Comparison of ENCODE assay signal across 2 cellular contexts in the genomic region with DNA sequence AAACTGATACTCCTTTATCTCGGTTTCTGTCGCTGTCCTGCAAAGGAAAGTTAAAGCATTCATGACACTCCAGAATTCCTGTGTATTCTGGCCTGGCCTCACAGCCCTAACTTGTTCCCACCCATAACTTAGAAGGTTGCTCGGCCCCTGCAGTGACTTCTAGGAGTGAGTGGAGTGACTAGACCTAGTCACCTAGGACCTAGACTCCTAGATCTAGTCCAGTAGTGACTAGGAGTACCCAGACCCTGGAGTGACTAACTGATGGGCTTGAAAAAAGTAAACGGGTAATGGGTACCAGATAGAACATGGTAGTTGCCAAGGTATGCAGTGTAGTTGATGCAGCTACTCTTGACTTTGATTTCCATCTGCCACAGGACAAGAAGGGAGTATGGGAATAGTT.
TF ChIP-seq lines count a peak whose summit lies in the region.

No MANE protein-coding gene starts in this region.

TF ChIP-seq in SK-N-SH treated with all-trans-retinoic acid at 6 μM for 48 hours, 23 proteins besides CTCF, POLR2A, EP300 and RAD21 (continued from another document):
- TF ChIP-seq, protein P1, sequence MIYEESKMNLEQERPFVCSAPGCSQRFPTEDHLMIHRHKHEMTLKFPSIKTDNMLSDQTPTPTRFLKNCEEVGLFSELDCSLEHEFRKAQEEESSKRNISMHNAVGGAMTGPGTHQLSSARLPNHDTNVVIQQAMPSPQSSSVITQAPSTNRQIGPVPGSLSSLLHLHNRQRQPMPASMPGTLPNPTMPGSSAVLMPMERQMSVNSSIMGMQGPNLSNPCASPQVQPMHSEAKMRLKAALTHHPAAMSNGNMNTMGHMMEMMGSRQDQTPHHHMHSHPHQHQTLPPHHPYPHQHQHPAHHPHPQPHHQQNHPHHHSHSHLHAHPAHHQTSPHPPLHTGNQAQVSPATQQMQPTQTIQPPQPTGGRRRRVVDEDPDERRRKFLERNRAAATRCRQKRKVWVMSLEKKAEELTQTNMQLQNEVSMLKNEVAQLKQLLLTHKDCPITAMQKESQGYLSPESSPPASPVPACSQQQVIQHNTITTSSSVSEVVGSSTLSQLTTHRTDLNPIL (CRISPR knock-in tag; IDR thresholded peaks at IDR 0.05; ENCODE audit: low read depth): no peak
- TF ChIP-seq TCF4 (CRISPR knock-in tag; IDR thresholded peaks at IDR 0.05; ENCODE audit: borderline replicate concordance) (no peak), ARNTL (CRISPR knock-in tag; IDR thresholded peaks at IDR 0.05; ENCODE audit: borderline replicate concordance, low read depth) (no peak), ZC3H10 (CRISPR knock-in tag; IDR thresholded peaks at IDR 0.05) (no peak), ZNF8 (CRISPR knock-in tag; IDR thresholded peaks at IDR 0.05) (no peak), ZNF70 (CRISPR knock-in tag; IDR thresholded peaks at IDR 0.05) (no peak)
- TF ChIP-seq, protein P2, sequence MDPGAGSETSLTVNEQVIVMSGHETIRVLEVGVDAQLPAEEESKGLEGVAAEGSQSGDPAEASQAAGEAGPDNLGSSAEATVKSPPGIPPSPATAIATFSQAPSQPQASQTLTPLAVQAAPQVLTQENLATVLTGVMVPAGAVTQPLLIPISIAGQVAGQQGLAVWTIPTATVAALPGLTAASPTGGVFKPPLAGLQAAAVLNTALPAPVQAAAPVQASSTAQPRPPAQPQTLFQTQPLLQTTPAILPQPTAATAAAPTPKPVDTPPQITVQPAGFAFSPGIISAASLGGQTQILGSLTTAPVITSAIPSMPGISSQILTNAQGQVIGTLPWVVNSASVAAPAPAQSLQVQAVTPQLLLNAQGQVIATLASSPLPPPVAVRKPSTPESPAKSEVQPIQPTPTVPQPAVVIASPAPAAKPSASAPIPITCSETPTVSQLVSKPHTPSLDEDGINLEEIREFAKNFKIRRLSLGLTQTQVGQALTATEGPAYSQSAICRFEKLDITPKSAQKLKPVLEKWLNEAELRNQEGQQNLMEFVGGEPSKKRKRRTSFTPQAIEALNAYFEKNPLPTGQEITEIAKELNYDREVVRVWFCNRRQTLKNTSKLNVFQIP (CRISPR knock-in tag; IDR thresholded peaks at IDR 0.05; ENCODE audit: borderline replicate concordance, low read depth): no peak

TF ChIP-seq in HepG2, 621 proteins besides CTCF, POLR2A, EP300 and RAD21 (continued from another document):
- TF ChIP-seq MBD4 (IDR thresholded peaks at IDR 0.05; ENCODE audit: borderline replicate concordance, low read length) (0 out of 2 replicates have a peak, but pooled peaks have one; percentile 53), MBNL3 (CRISPR knock-in tag; conservative IDR thresholded peaks at IDR 0.05) (no peak), ZNF557 (CRISPR knock-in tag; IDR thresholded peaks at IDR 0.05) (no peak), RBM22 (optimal IDR thresholded peaks at IDR 0.05; ENCODE audit: low read length) (peak; percentile 90), ARNT (IDR thresholded peaks at IDR 0.05) (no peak)
- TF ChIP-seq, protein P3, sequence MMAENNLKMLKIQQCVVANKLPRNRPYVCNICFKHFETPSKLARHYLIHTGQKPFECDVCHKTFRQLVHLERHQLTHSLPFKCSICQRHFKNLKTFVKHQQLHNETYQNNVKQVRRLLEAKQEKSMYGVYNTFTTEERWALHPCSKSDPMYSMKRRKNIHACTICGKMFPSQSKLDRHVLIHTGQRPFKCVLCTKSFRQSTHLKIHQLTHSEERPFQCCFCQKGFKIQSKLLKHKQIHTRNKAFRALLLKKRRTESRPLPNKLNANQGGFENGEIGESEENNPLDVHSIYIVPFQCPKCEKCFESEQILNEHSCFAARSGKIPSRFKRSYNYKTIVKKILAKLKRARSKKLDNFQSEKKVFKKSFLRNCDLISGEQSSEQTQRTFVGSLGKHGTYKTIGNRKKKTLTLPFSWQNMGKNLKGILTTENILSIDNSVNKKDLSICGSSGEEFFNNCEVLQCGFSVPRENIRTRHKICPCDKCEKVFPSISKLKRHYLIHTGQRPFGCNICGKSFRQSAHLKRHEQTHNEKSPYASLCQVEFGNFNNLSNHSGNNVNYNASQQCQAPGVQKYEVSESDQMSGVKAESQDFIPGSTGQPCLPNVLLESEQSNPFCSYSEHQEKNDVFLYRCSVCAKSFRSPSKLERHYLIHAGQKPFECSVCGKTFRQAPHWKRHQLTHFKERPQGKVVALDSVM (CRISPR knock-in tag; IDR thresholded peaks at IDR 0.05): no peak
TF ChIP-seq in HepG2: peak in this region for 3.
